29 cellular contexts compared by ENCODE assay signal in genomic region chr6:20833881-20834515, GRCh38.
DNase-seq lines count a peak whose midpoint lies in the region; ATAC-seq and TF ChIP-seq lines count a peak whose summit lies in the region.
"Had no signal": no experiment of that assay in that cellular context is flagged by ENCODE, and none has a peak within 500 bp of the region (broad histone marks: within the 10 kb centered on the region; RNA-seq: fewer than 3 reads in every experiment).

No MANE protein-coding gene starts in this region.

- 44% methylated on average over 8 of the region's 8 CpGs for WGBS in SK-N-SH (ENCODE audit: low lambda C conversion rate)

- no peaks in the 10 kb centered on the region for H3K36me3 ChIP-seq in SK-N-SH (replicated peaks in 1 of 2; ENCODE audit: control insufficient read depth in 1 of 2, insufficient read depth in 2 of 2, low read length in 1 of 2)
- H3K36me3 ChIP-seq: sigmoid colon, stomach, transverse colon had no signal

- POLR2A ChIA-PET in SK-N-SH (lab: Yijun Ruan, JAX), result no interaction called here

- H3K9me2 ChIP-seq in SK-N-SH, result no peaks in the 10 kb centered on the region

- TF ChIP-seq RAD21 in SK-N-SH (IDR thresholded peaks at IDR 0.05; ENCODE audit: low read length), result no peak

- in situ Hi-C loops in GM13976 (cut with MboI; ENCODE audit: low sequenced_read_pairs, unreplicated experiment), result no loop called here

- H3K9ac ChIP-seq in SK-N-SH, result no peak overlapping the region

- H2AFZ ChIP-seq in SK-N-SH (ENCODE audit: low read depth), result no peak overlapping the region

- H3K79me2 ChIP-seq in SK-N-SH (ENCODE audit: insufficient read depth), result no peaks in the 10 kb centered on the region

- H3K4me1 ChIP-seq in SK-N-SH (ENCODE audit: control insufficient read depth in 1 of 2, insufficient read depth in 2 of 2, low read depth in 1 of 2, low read length in 1 of 2), result no peaks in the 10 kb centered on the region; a peak in 2 of 4 replicates
- H3K4me1 ChIP-seq: sigmoid colon, stomach, transverse colon had no signal

- H3K9me3 ChIP-seq in SK-N-SH, result no peaks in the 10 kb centered on the region
- H3K9me3 ChIP-seq: sigmoid colon, stomach, transverse colon had no signal

- DNase-seq in COLO829 (ENCODE audit: low spot score) (peak; percentile 28), SK-N-SH (no peak), fibroblast of villous mesenchyme (ENCODE audit: low read depth) (peak; percentile 41), midbrain (lab: John Stamatoyannopoulos, UW) (peak; percentile 7), omental fat pad (ENCODE audit: low spot score) (no peak), SHP77 treated with DMSO at 0.1 percent for 48 hours (lab: John Stamatoyannopoulos, UW) (no peak), GM13976 (ENCODE audit: low spot score) (no peak)
- DNase-seq: activated CD4-positive, CD25-positive, alpha-beta regulatory T cell treated with anti-CD3 and anti-CD28 coated beads, Interleukin-2, amount 50 U/mL, for 72 hours; activated CD8-positive, alpha-beta T cell treated with anti-CD3 and anti-CD28 coated beads for 36 hours; activated gamma-delta T cell; activated naive CD8-positive, alpha-beta T cell treated with anti-CD3 and anti-CD28 coated beads, Interleukin-2, amount 50 U/mL, for 24 hours; AML-193; CD8-positive, alpha-beta memory T cell; effector CD8-positive, alpha-beta T cell; erythroblast; foreskin keratinocyte; IMR-90; left ventricle myocardium superior; NCI-H1105; NCI-H2029; NCI-H345; NCI-H748 treated with DMSO at 0.1 percent for 48 hours; sigmoid colon; stomach; SW 1271; transverse colon had no signal

- H3K4me2 ChIP-seq in SK-N-SH, result no peak overlapping the region

- peak; percentile 34 to 69; a peak in 2 of 4 replicates for TF ChIP-seq EP300 in SK-N-SH (IDR thresholded peaks at IDR 0.05; ENCODE audit: borderline replicate concordance in 1 of 2, low read depth in 1 of 2, low read length in 1 of 2)

- TF ChIP-seq CTCF in SK-N-SH (IDR thresholded peaks at IDR 0.05) (no peak), fibroblast of villous mesenchyme (IDR thresholded peaks at IDR 0.05; ENCODE audit: insufficient read depth, low read depth, low read length) (no peak), omental fat pad (IDR thresholded peaks at IDR 0.05) (no peak), GM13976 (IDR thresholded peaks at IDR 0.05; ENCODE audit: borderline replicate concordance, control extremely low read depth, extremely low read depth, insufficient read depth, missing control alignments) (no peak)

- no peaks in the 10 kb centered on the region for H3F3A ChIP-seq in SK-N-SH (replicated peaks; ENCODE audit: insufficient read depth)

- ATAC-seq in omental fat pad (ENCODE audit: low FRiP score) (no peak), HG03439 (IDR thresholded peaks at IDR 0.05; ENCODE audit: unreplicated experiment) (no peak)
- ATAC-seq: activated CD8-positive, alpha-beta T cell treated with anti-CD3 and anti-CD28 coated beads for 36 hours; activated naive CD8-positive, alpha-beta T cell treated with anti-CD3 and anti-CD28 coated beads, Interleukin-2, amount 50 U/mL, for 24 hours; foreskin keratinocyte; left ventricle myocardium superior had no signal

- CTCF ChIA-PET in SK-N-SH (lab: Yijun Ruan, JAX), result interaction anchor here (0.6 to 0.8 kb wide), 2 partner anchors 18 to 334 kb away, joined by 3 read pairs; no protein-coding TSS in a partner anchor

- H3K4me3 ChIP-seq in SK-N-SH (ENCODE audit: low read depth in 2 of 2, low read length in 1 of 2) (no peak overlapping the region), fibroblast of villous mesenchyme (ENCODE audit: low read depth, low read length) (no peak overlapping the region)
- H3K4me3 ChIP-seq: sigmoid colon, stomach, transverse colon had no signal

- H3K27me3 ChIP-seq in SK-N-SH (ENCODE audit: insufficient read depth), result no peaks in the 10 kb centered on the region
- H3K27me3 ChIP-seq: foreskin keratinocyte, sigmoid colon, stomach, transverse colon had no signal

- H3K27ac ChIP-seq in SK-N-SH (ENCODE audit: low read depth in 2 of 2, low read length in 1 of 2), result peak overlapping the region in 1 of 2 experiments; percentile 43; a peak in 1 of 4 replicates
- H3K27ac ChIP-seq: foreskin keratinocyte, HL-60, RWPE1, sigmoid colon, stomach, transverse colon had no signal

- H4K20me1 ChIP-seq in SK-N-SH (ENCODE audit: insufficient read depth), result no peaks in the 10 kb centered on the region

TF ChIP-seq in SK-N-SH, 30 proteins besides CTCF, POLR2A, EP300 and RAD21:
- TF ChIP-seq JUND (IDR thresholded peaks at IDR 0.05), result peak; percentile 27; the same call in 1 of the 2 replicates
- TF ChIP-seq TEAD4 (IDR thresholded peaks at IDR 0.05; ENCODE audit: borderline replicate concordance, insufficient read depth), result peak; percentile 50; the same call in 1 of the 2 replicates
- TF ChIP-seq POLR2AphosphoS5 (IDR thresholded peaks at IDR 0.05; ENCODE audit: low read depth, low read length), result peak; percentile 66
- TF ChIP-seq TCF12 (IDR thresholded peaks at IDR 0.05), result peak; percentile 92
- TF ChIP-seq SMC3 (IDR thresholded peaks at IDR 0.05; ENCODE audit: low read depth, low read length), result 0 out of 2 replicates have a peak, but pooled peaks have one; percentile 7
- no peak for TF ChIP-seq MAX (IDR thresholded peaks at IDR 0.05; ENCODE audit: low read depth)
- TF ChIP-seq SIN3A (IDR thresholded peaks at IDR 0.05; ENCODE audit: borderline replicate concordance, low read depth, low read length), result no peak
- no peak for TF ChIP-seq TAF1 (IDR thresholded peaks at IDR 0.05; ENCODE audit: borderline replicate concordance, low read depth, low read length)
- TF ChIP-seq PBX3 (IDR thresholded peaks at IDR 0.05), result peak; percentile 76

Comparison
In these comparisons a context has a peak if more than half of its experiments do, and no peak if none do; other contexts are left out.
1. DNase-seq: peak in COLO829 (single experiment), fibroblast of villous mesenchyme (single experiment) and midbrain (single experiment); none in SK-N-SH (single experiment), omental fat pad (single experiment), SHP77 treated with DMSO at 0.1 percent for 48 hours (single experiment) and GM13976 (single experiment).